Comparison of ENCODE assay signal across 8 cellular contexts in genomic region chr5:150486402-150487198, GRCh38. TPM values are rescaled to one million over a fixed set of nuclear protein-coding genes. Genes with fewer than 3 reads are reported as not detected.
A peak's percentile ranks its signal among the peaks of the same experiment; 100 is the strongest.
DNase-seq lines count a peak whose midpoint lies in the region; ATAC-seq, FAIRE-seq and TF ChIP-seq lines count a peak whose summit lies in the region.

No MANE protein-coding gene starts in this region.

- H3K4me2 ChIP-seq in BLaER1 treated with 17β-estradiol and CSF1 and Interleukin-3, amounts not matched to agents 10 nM and 100 nM, result peak overlapping the region; percentile 82 to 96 (median 89)

- intact Hi-C loops in activated naive CD4-positive, alpha-beta T cell treated with anti-CD3 and anti-CD28 coated beads for 36 hours (cut with micrococcal nuclease), result no loop called here

- H3K4me3 ChIP-seq in BLaER1 treated with 17β-estradiol and CSF1 and Interleukin-3, amounts not matched to agents 10 nM and 100 nM, result peak overlapping the region; percentile 81 to 95 (median 86)
- H3K4me3 ChIP-seq in neuron (ENCODE audit: low read length), result peak overlapping the region; percentile 63

- H3K9me3 ChIP-seq in BLaER1 treated with 17β-estradiol and CSF1 and Interleukin-3, amounts not matched to agents 10 nM and 100 nM (replicated peaks in 1 of 11), result no peaks in the 10 kb centered on the region
- no peaks in the 10 kb centered on the region for H3K9me3 ChIP-seq in neuron (ENCODE audit: low read length)

- H3K4me1 ChIP-seq in BLaER1 treated with 17β-estradiol and CSF1 and Interleukin-3, amounts not matched to agents 10 nM and 100 nM, result peaks cover 48 to 57% (median 54%) of the 10 kb centered on the region in 10 experiments
- peaks cover 37% of the 10 kb centered on the region for H3K4me1 ChIP-seq in neuron (ENCODE audit: insufficient read depth, low read length)

- H3K9ac ChIP-seq in BLaER1 treated with 17β-estradiol and CSF1 and Interleukin-3, amounts not matched to agents 10 nM and 100 nM, result peak overlapping the region; percentile 90 to 98 (median 94)

- H3K27ac Mint-ChIP-seq in activated naive CD4-positive, alpha-beta T cell treated with anti-CD3 and anti-CD28 coated beads for 36 hours, result no peak overlapping the region

- CTCF ChIA-PET in activated naive CD4-positive, alpha-beta T cell treated with anti-CD3 and anti-CD28 coated beads for 36 hours (lab: Charles Lee), result interaction anchor here (0.6 to 1.4 kb wide), 3 partner anchors 29 to 38 kb away, joined by 3 read pairs; no protein-coding TSS in a partner anchor

- no peaks in the 10 kb centered on the region for H3K27me3 ChIP-seq in BLaER1 treated with 17β-estradiol and CSF1 and Interleukin-3, amounts not matched to agents 10 nM and 100 nM
- H3K27me3 ChIP-seq in neuron (ENCODE audit: insufficient read depth, low read length), result no peaks in the 10 kb centered on the region

- H3K4me1 Mint-ChIP-seq in activated naive CD4-positive, alpha-beta T cell treated with anti-CD3 and anti-CD28 coated beads for 36 hours (ENCODE audit: low read depth), result peaks cover 7% of the 10 kb centered on the region

- H3K27me3 Mint-ChIP-seq in activated naive CD4-positive, alpha-beta T cell treated with anti-CD3 and anti-CD28 coated beads for 36 hours (ENCODE audit: low read depth), result peaks cover 3% of the 10 kb centered on the region

- peak overlapping the region; percentile 57 for H3K4me3 Mint-ChIP-seq in activated naive CD4-positive, alpha-beta T cell treated with anti-CD3 and anti-CD28 coated beads for 36 hours

- ATAC-seq in GM21529 (IDR thresholded peaks at IDR 0.05; ENCODE audit: unreplicated experiment), result peak; percentile 28

- H3K9me3 Mint-ChIP-seq in activated naive CD4-positive, alpha-beta T cell treated with anti-CD3 and anti-CD28 coated beads for 36 hours, result no peaks in the 10 kb centered on the region

- DNase-seq in activated naive CD4-positive, alpha-beta T cell treated with anti-CD3 and anti-CD28 coated beads for 36 hours, result peak; percentile 42
- DNase-seq in frontal cortex (ENCODE audit: low spot score in 2 of 2) (peak; percentile 76 to 80), ureter (ENCODE audit: low spot score) (peak; percentile 72), DMS153 treated with DMSO at 0.1 percent for 48 hours (lab: John Stamatoyannopoulos, UW; ENCODE audit: unreplicated experiment) (no peak)

- H3K36me3 Mint-ChIP-seq in activated naive CD4-positive, alpha-beta T cell treated with anti-CD3 and anti-CD28 coated beads for 36 hours (ENCODE audit: low read depth), result no peaks in the 10 kb centered on the region

- H3K36me3 ChIP-seq in BLaER1 treated with 17β-estradiol and CSF1 and Interleukin-3, amounts not matched to agents 10 nM and 100 nM, result peaks cover 0 to 16% (median 2%) of the 10 kb centered on the region in 11 experiments; a peak in 9 of 22 replicates
- peaks cover 4% of the 10 kb centered on the region for H3K36me3 ChIP-seq in neuron (ENCODE audit: insufficient read depth, low read length)

- no peak for FAIRE-seq in frontal cortex (lab: Jason Lieb, UNC)

- H3K27ac ChIP-seq in BLaER1 treated with 17β-estradiol and CSF1 and Interleukin-3, amounts not matched to agents 10 nM and 100 nM, result peak overlapping the region; percentile 85 to 95 (median 91)

- H4K20me1 ChIP-seq in BLaER1 treated with 17β-estradiol and CSF1 and Interleukin-3, amounts not matched to agents 10 nM and 100 nM, result peaks cover 30 to 48% (median 43%) of the 10 kb centered on the region in 11 experiments; a peak in 21 of 22 replicates

- H2AFZ ChIP-seq in neuron (ENCODE audit: low read depth, low read length), result no peak overlapping the region

TF ChIP-seq in PFSK-1, 5 proteins besides CTCF, POLR2A, EP300 and RAD21:
- TF ChIP-seq FOXP2 (optimal IDR thresholded peaks at IDR 0.05; ENCODE audit: borderline replicate concordance, extremely low read depth, extremely low read length, insufficient read depth), result peak; percentile 5
- TF ChIP-seq REST (IDR thresholded peaks at IDR 0.05; ENCODE audit: insufficient read depth in 1 of 2, low read depth in 2 of 2, low read length in 2 of 2), result no peak

RNA-seq across cellular contexts. Expression of gene NDST1, which starts 21.3 kb away (rescaled TPM):
- polyA plus RNA-seq in PFSK-1 (2012; ENCODE audit: insufficient read length, low read depth), result 62.4 TPM
- 1 to 10 TPM; 2.4 to 3.3 TPM for total RNA-seq in activated naive CD4-positive, alpha-beta T cell treated with anti-CD3 and anti-CD28 coated beads for 36 hours
- 16.3 TPM for total RNA-seq in frontal cortex
- total RNA-seq in ureter, result 54.3 TPM

RNA-seq across cellular contexts. Expression of gene RPS14, which starts 37.1 kb away (rescaled TPM):
- 3,021 TPM for polyA plus RNA-seq in PFSK-1 (2012; ENCODE audit: insufficient read length, low read depth)
- 1,000 to 10,000 TPM; 4,594 to 4,738 TPM for total RNA-seq in activated naive CD4-positive, alpha-beta T cell treated with anti-CD3 and anti-CD28 coated beads for 36 hours
- 3,224 TPM for total RNA-seq in frontal cortex
- 2,344 TPM for total RNA-seq in ureter
